Comparison of ENCODE assay signal across 8 cellular contexts in genomic region chr1:168469690-168470089, GRCh38.
DNase-seq lines count a peak whose midpoint lies in the region; ATAC-seq lines count a peak whose summit lies in the region.

No MANE protein-coding gene starts in this region.

- peak; percentile 77 for DNase-seq in AG20443 (ENCODE audit: low spot score)
- peak; percentile 66 for DNase-seq in LoVo (ENCODE audit: low spot score)
- DNase-seq in activated T-cell treated with anti-CD3 and anti-CD28 coated beads, Interleukin-2, amount 50 U/mL, for 24 hours, result peak; percentile 44
- DNase-seq in left ventricle myocardium superior, result peak; percentile 79
- DNase-seq in stimulated activated CD8-positive, alpha-beta memory T cell treated with anti-CD3 and anti-CD28 coated beads, Interleukin-2, amount 100 ng/mL, for 48 hours (ENCODE audit: low read depth in 2 of 2), result peak; percentile 30 to 41
- DNase-seq in globus pallidus (ENCODE audit: low spot score), result no peak
- DNase-seq in posterior cingulate gyrus, result no peak

- peak overlapping the region; percentile 40 for H3K27ac Mint-ChIP-seq in activated T-cell treated with anti-CD3 and anti-CD28 coated beads, Interleukin-2, amount 50 U/mL, for 24 hours

- H3K4me3 Mint-ChIP-seq in activated T-cell treated with anti-CD3 and anti-CD28 coated beads, Interleukin-2, amount 50 U/mL, for 24 hours, result no peak overlapping the region

- ATAC-seq in left ventricle myocardium superior, result peak; percentile 97
- ATAC-seq in HG03460 (IDR thresholded peaks at IDR 0.05; ENCODE audit: unreplicated experiment), result no peak

- H3K27me3 Mint-ChIP-seq in activated T-cell treated with anti-CD3 and anti-CD28 coated beads, Interleukin-2, amount 50 U/mL, for 24 hours, result no peaks in the 10 kb centered on the region

- peaks cover 61% of the 10 kb centered on the region for H3K4me1 Mint-ChIP-seq in activated T-cell treated with anti-CD3 and anti-CD28 coated beads, Interleukin-2, amount 50 U/mL, for 24 hours (ENCODE audit: low read depth)

- H3K36me3 Mint-ChIP-seq in activated T-cell treated with anti-CD3 and anti-CD28 coated beads, Interleukin-2, amount 50 U/mL, for 24 hours (ENCODE audit: low read depth), result no peaks in the 10 kb centered on the region

- intact Hi-C loops in left ventricle myocardium superior (cut with micrococcal nuclease), result no loop called here
- intact Hi-C loops in posterior cingulate gyrus (cut with DNase I), result no loop called here

- H3K9me3 Mint-ChIP-seq in activated T-cell treated with anti-CD3 and anti-CD28 coated beads, Interleukin-2, amount 50 U/mL, for 24 hours, result peaks cover under 1% of the 10 kb centered on the region

Comparison
In these comparisons a context has a peak if more than half of its experiments do, and no peak if none do; other contexts are left out.
1. DNase-seq: peak in AG20443 (single experiment), LoVo (single experiment), activated T-cell treated with anti-CD3 and anti-CD28 coated beads, Interleukin-2, amount 50 U/mL, for 24 hours (single experiment), left ventricle myocardium superior (single experiment) and stimulated activated CD8-positive, alpha-beta memory T cell treated with anti-CD3 and anti-CD28 coated beads, Interleukin-2, amount 100 ng/mL, for 48 hours (2 of 2); none in globus pallidus (single experiment) and posterior cingulate gyrus (0 of 10).